Comparison of ENCODE assay signal across 27 cellular contexts in the genomic region with DNA sequence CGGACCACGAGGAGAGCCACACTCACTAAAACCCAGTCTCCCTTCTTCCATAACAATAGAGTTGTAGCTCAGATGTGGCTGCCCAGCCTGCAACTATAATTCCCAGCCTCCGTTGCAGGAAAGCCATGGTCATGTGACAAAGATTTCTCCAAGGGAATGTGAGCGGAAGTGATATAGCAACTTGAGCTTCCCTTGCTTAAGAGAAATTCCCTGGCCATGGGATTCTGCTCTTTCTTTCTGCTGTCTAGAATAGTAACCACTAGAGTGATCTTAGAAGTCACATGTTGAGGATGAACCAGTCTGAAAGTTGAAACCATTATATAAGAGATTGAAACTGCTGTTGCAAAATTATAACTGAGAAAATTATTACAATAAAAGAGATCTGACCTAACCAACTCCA.
"Had no signal": no experiment of that assay in that cellular context is flagged by ENCODE, and none has a peak within 500 bp of the region (broad histone marks: within the 10 kb centered on the region; RNA-seq: fewer than 3 reads in every experiment).

No MANE protein-coding gene starts in this region.

- H3K27ac ChIP-seq: body of pancreas, colonic mucosa, epithelial cell of prostate had no signal

- H3K27me3 ChIP-seq: body of pancreas, colonic mucosa had no signal

- H3K36me3 ChIP-seq: colonic mucosa had no signal

- H3K27me3 Mint-ChIP-seq: activated CD8-positive, alpha-beta T cell treated with anti-CD3 and anti-CD28 coated beads for 36 hours; activated naive CD8-positive, alpha-beta T cell; activated T-helper 17 cell treated with anti-CD3 and anti-CD28 coated beads, Interleukin-2, amount 50 U/mL, for 72 hours had no signal

- H3K27ac Mint-ChIP-seq: activated CD8-positive, alpha-beta T cell treated with anti-CD3 and anti-CD28 coated beads for 36 hours; activated naive CD8-positive, alpha-beta T cell; activated T-helper 17 cell treated with anti-CD3 and anti-CD28 coated beads, Interleukin-2, amount 50 U/mL, for 72 hours had no signal

- H3K36me3 Mint-ChIP-seq: activated naive CD8-positive, alpha-beta T cell had no signal

- H3K4me1 Mint-ChIP-seq: activated T-helper 17 cell treated with anti-CD3 and anti-CD28 coated beads, Interleukin-2, amount 50 U/mL, for 72 hours had no signal

- ATAC-seq: activated CD4-positive, CD25-positive, alpha-beta regulatory T cell treated with anti-CD3 and anti-CD28 coated beads, Interleukin-2, amount 50 U/mL, for 24 hours; activated CD8-positive, alpha-beta T cell treated with anti-CD3 and anti-CD28 coated beads for 36 hours; activated T-cell treated with anti-CD3 and anti-CD28 coated beads, Interleukin-2, amount 50 U/mL, for 4 hours; activated T-helper 17 cell treated with anti-CD3 and anti-CD28 coated beads, Interleukin-2, amount 50 U/mL, for 72 hours; body of pancreas had no signal

- H3K4me3 ChIP-seq: body of pancreas, colonic mucosa had no signal

- H3K9me3 ChIP-seq: body of pancreas, colonic mucosa had no signal

- H3K4me1 ChIP-seq: body of pancreas, colonic mucosa had no signal

- H3K4me3 Mint-ChIP-seq: activated CD8-positive, alpha-beta T cell treated with anti-CD3 and anti-CD28 coated beads for 36 hours; activated naive CD8-positive, alpha-beta T cell; activated T-cell treated with anti-CD3 and anti-CD28 coated beads, Interleukin-2, amount 50 U/mL, for 4 hours; activated T-helper 17 cell treated with anti-CD3 and anti-CD28 coated beads, Interleukin-2, amount 50 U/mL, for 72 hours had no signal

- FAIRE-seq: endometrium, endothelial cell of umbilical vein, frontal cortex had no signal

- DNase-seq: activated CD4-positive, alpha-beta T cell treated with anti-CD3 and anti-CD28 coated beads for 48 hours; activated CD4-positive, alpha-beta T cell treated with anti-CD3 and anti-CD28 coated beads, Interleukin-2, amount 50 U/mL, for 1 hour; activated CD4-positive, alpha-beta T cell treated with anti-CD3 and anti-CD28 coated beads, Interleukin-2, amount 50 U/mL, for 48 hours; activated CD8-positive, alpha-beta memory T cell treated with anti-CD3 and anti-CD28 coated beads for 24 hours; activated CD8-positive, alpha-beta T cell treated with anti-CD3 and anti-CD28 coated beads for 36 hours; activated effector memory CD4-positive, alpha-beta T cell treated with Interleukin-2 at 50 U/mL for 16 hours; activated gamma-delta T cell treated with Interleukin-2 at 50 U/mL for 16 hours; activated naive CD4-positive, alpha-beta T cell treated with anti-CD3 and anti-CD28 coated beads, Interleukin-2, amount 50 U/mL, for 16 hours; activated naive CD4-positive, alpha-beta T cell treated with Interleukin-2 at 50 U/mL for 16 hours; activated T-cell treated with anti-CD3 and anti-CD28 coated beads, Interleukin-2, amount 50 U/mL, for 4 hours; amygdala; aorta; body of pancreas; caudate nucleus; cerebellar nuclear complex; colonic mucosa; effector CD8-positive, alpha-beta T cell; foreskin fibroblast; glutamatergic neuron; T-helper 2 cell had no signal
